ENCODE assay signal across 1 cellular context in genomic region chr15:76947454-76947853, GRCh38.
TF ChIP-seq lines count a peak whose summit lies in the region.

No MANE protein-coding gene starts in this region.

TF ChIP-seq in GM12878, 131 proteins besides CTCF, POLR2A, EP300 and RAD21:
- TF ChIP-seq RAD51 (IDR thresholded peaks at IDR 0.05) (no peak), POLR2AphosphoS2 (IDR thresholded peaks at IDR 0.05; ENCODE audit: low read depth, low read length) (no peak), NR2C1 (IDR thresholded peaks at IDR 0.05) (no peak), RELB (IDR thresholded peaks at IDR 0.05; ENCODE audit: low read depth) (no peak), STAT3 (IDR thresholded peaks at IDR 0.05; ENCODE audit: low read depth, low read length) (no peak), GATAD2B (conservative IDR thresholded peaks at IDR 0.05; ENCODE audit: low read depth) (no peak), NKRF (conservative IDR thresholded peaks at IDR 0.05) (no peak), FOXK2 (IDR thresholded peaks at IDR 0.05) (no peak), SKIL (IDR thresholded peaks at IDR 0.05; ENCODE audit: low read depth, poor library complexity, severe bottlenecking) (no peak), SMC3 (IDR thresholded peaks at IDR 0.05; ENCODE audit: borderline replicate concordance, low read length) (no peak), EGR1 (IDR thresholded peaks at IDR 0.05; ENCODE audit: borderline replicate concordance in 1 of 2, low read depth in 2 of 2, low read length in 2 of 2) (no peak), NR2F1 (conservative IDR thresholded peaks at IDR 0.05) (no peak), MYC (IDR thresholded peaks at IDR 0.05; ENCODE audit: insufficient read depth, insufficient read length, insufficient replicate concordance, low read length, severe bottlenecking) (no peak), NRF1 (conservative IDR thresholded peaks at IDR 0.05; ENCODE audit: low read depth, low read length) (no peak), BCLAF1 (IDR thresholded peaks at IDR 0.05) (no peak), PBX3 (IDR thresholded peaks at IDR 0.05; ENCODE audit: insufficient replicate concordance, low read depth, low read length) (no peak), ATF3 (IDR thresholded peaks at IDR 0.05; ENCODE audit: borderline replicate concordance, extremely low read depth, low read depth, low read length) (no peak)
TF ChIP-seq in GM12878: peak in this region for 0.
